ENCODE assay signal across 34 cellular contexts in the genomic region with DNA sequence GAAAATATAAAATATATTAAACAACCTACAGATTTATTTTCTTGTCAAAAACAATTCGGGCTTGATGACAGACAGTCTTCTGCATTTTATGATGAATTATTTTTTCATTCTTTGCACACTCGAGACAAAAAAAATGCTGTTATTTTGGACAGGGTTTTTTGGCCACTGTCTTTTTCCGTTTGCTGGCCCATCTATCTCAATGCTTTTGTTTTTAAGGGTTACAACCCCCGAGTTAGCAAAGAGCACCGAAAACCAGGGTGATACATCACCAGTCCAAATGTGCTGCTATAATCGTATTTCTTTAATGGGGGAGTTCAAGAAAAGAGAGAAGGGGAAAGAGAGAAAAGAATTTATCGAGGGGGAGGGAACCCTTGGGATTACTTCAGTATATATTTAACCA. TPM values are rescaled to one million over a fixed set of nuclear protein-coding genes. Genes with fewer than 3 reads are reported as not detected.
"Had no signal": no experiment of that assay in that cellular context is flagged by ENCODE, and none has a peak within 500 bp of the region (broad histone marks: within the 10 kb centered on the region; RNA-seq: fewer than 3 reads in every experiment).

No MANE protein-coding gene starts in this region.

- DNase-seq: activated B cell treated with CpG ODN at 0.5 μM for 24 hours; activated CD4-positive, alpha-beta memory T cell treated with anti-CD3 and anti-CD28 coated beads for 36 hours; activated CD4-positive, alpha-beta T cell treated with anti-CD3 and anti-CD28 coated beads for 4 hours; activated CD4-positive, alpha-beta T cell treated with anti-CD3 and anti-CD28 coated beads, Interleukin-2, amount 50 U/mL, for 1 hour; activated CD4-positive, CD25-positive, alpha-beta regulatory T cell treated with anti-CD3 and anti-CD28 coated beads, Interleukin-2, amount 50 U/mL, for 72 hours; activated CD8-positive, alpha-beta memory T cell treated with anti-CD3 and anti-CD28 coated beads, Interleukin-2, amount 50 U/mL, for 4 hours; activated effector memory CD4-positive, alpha-beta T cell treated with Interleukin-2 at 50 U/mL for 16 hours; activated naive CD4-positive, alpha-beta T cell treated with anti-CD3 and anti-CD28 coated beads, Interleukin-2, amount 10 ng/mL, durations not matched to agents 7 days and 5 days; activated naive CD8-positive, alpha-beta T cell treated with anti-CD3 and anti-CD28 coated beads, Interleukin-2, amount 50 U/mL, for 24 hours; activated T-cell treated with anti-CD3 and anti-CD28 coated beads for 4 hours; activated T-cell treated with anti-CD3 and anti-CD28 coated beads, Interleukin-2, amount 50 U/mL, for 48 hours; anterior cingulate cortex; caudate nucleus; Kasumi-1; KG1; MG63; NCI-H1048; NCI-H1105 treated with DMSO at 0.1 percent for 48 hours; NCI-H1436; NCI-H1930; NCI-H2081 treated with DMSO at 0.1 percent for 48 hours; NCI-H345; PC-3; Peyer's patch; RPMI8226; SHP77 treated with DMSO at 0.1 percent for 48 hours; T-cell; T-helper 2 cell; T-helper 9 cell had no signal

- H3K36me3 ChIP-seq: MG63, Peyer's patch had no signal

- H3K27ac ChIP-seq: Peyer's patch, VCaP had no signal

- FAIRE-seq: bronchial epithelial cell had no signal

- H3K4me3 ChIP-seq: MG63, Peyer's patch had no signal

- ATAC-seq: activated naive CD8-positive, alpha-beta T cell treated with anti-CD3 and anti-CD28 coated beads, Interleukin-2, amount 50 U/mL, for 24 hours; PC-3; SK-N-SH treated with all-trans-retinoic acid at 6 μM for 48 hours; T-cell had no signal

RNA-seq across cellular contexts. Expression of gene EVX2, which starts 7.7 kb away (rescaled TPM):
- total RNA-seq: activated B cell treated with CpG ODN at 0.5 μM for 24 hours; activated CD4-positive, alpha-beta memory T cell treated with anti-CD3 and anti-CD28 coated beads for 36 hours; bronchial epithelial cell; NCI-H460; PC-3; Peyer's patch; SK-MEL-5; T-cell had no signal

RNA-seq across cellular contexts. Expression of gene HOXD13, which starts 16.5 kb away (rescaled TPM):
- total RNA-seq: activated B cell treated with CpG ODN at 0.5 μM for 24 hours; activated CD4-positive, alpha-beta memory T cell treated with anti-CD3 and anti-CD28 coated beads for 36 hours; bronchial epithelial cell; Peyer's patch; T-cell had no signal

RNA-seq across cellular contexts. Expression of gene HOXD12, which starts 23.5 kb away (rescaled TPM):
- total RNA-seq: activated B cell treated with CpG ODN at 0.5 μM for 24 hours; activated CD4-positive, alpha-beta memory T cell treated with anti-CD3 and anti-CD28 coated beads for 36 hours; bronchial epithelial cell; PC-3; Peyer's patch; T-cell had no signal

RNA-seq across cellular contexts. Expression of gene HOXD11, which starts 31.0 kb away (rescaled TPM):
- total RNA-seq: activated B cell treated with CpG ODN at 0.5 μM for 24 hours; activated CD4-positive, alpha-beta memory T cell treated with anti-CD3 and anti-CD28 coated beads for 36 hours; bronchial epithelial cell; NCI-H460; PC-3; Peyer's patch; T-cell had no signal

RNA-seq across cellular contexts. Expression of gene HOXD10, which starts 40.5 kb away (rescaled TPM):
- total RNA-seq: activated B cell treated with CpG ODN at 0.5 μM for 24 hours; activated CD4-positive, alpha-beta memory T cell treated with anti-CD3 and anti-CD28 coated beads for 36 hours; bronchial epithelial cell; PC-3; Peyer's patch; SK-MEL-5; T-cell had no signal
